Comparison of ENCODE assay signal across 1 cellular context in the genomic region with DNA sequence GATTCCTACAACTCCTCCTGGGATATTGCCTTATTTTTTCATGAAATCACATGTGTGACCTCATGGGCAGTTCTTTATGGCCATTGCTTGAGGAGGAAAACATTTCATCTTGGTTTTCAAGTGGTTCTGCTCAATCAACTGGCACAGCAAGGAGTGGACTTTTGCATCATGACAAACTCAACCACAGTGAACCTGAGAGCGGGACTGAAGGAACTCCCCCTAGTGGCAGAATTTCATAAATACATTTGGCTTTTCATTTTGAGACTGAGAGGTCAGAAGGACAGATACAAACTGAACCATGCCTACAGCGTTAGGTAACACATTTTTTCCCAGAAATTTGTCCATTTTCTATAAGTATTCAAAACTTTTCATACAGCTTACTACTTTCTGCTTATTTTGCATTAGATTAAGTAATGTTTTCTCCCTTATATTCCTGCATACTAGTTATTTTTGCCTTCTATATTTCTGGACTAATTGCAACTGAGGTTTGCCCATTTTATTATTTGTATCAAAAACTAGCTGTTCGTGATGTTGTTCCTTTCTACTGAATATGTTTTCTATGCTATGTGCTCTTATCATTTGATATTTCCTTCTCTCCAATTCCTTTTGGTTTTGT.
TF ChIP-seq lines count a peak whose summit lies in the region.

No MANE protein-coding gene starts in this region.

TF ChIP-seq in K562, 482 proteins besides CTCF, POLR2A, EP300 and RAD21 (continues in another document):
- TF ChIP-seq TEAD4 (IDR thresholded peaks at IDR 0.05; ENCODE audit: low read length) (0 out of 2 replicates have a peak, but pooled peaks have one; percentile 32), TEAD4 (CRISPR knock-in tag; IDR thresholded peaks at IDR 0.05; ENCODE audit: borderline replicate concordance) (no peak), TRIM24 (IDR thresholded peaks at IDR 0.05) (no peak), TCF3 (CRISPR knock-in tag; IDR thresholded peaks at IDR 0.05) (peak; percentile 20; the same call in 1 of the 2 replicates), ZNF668 (CRISPR knock-in tag; IDR thresholded peaks at IDR 0.05) (0 out of 2 replicates have a peak, but pooled peaks have one; percentile 11), ZNF699 (CRISPR knock-in tag; IDR thresholded peaks at IDR 0.05; ENCODE audit: insufficient replicate concordance) (no peak), JUND (IDR thresholded peaks at IDR 0.05; ENCODE audit: borderline replicate concordance, low read depth, low read length) (peak; percentile 51; the same call in 1 of the 2 replicates), JUND (tag; IDR thresholded peaks at IDR 0.05; ENCODE audit: borderline replicate concordance, low read depth, low read length) (peak; percentile 23; the same call in 1 of the 3 replicates), RCOR1 (IDR thresholded peaks at IDR 0.05; ENCODE audit: borderline replicate concordance in 1 of 2, low read depth in 2 of 2, low read length in 2 of 2) (peak in 1 of 2 experiments; percentile 55; a peak in 1 of 4 replicates), TEAD1 (CRISPR knock-in tag; IDR thresholded peaks at IDR 0.05) (peak in 1 of 2 experiments; percentile 71; a peak in 1 of 4 replicates), SMARCA5 (IDR thresholded peaks at IDR 0.05) (no peak), NR2C2 (CRISPR knock-in tag; IDR thresholded peaks at IDR 0.05) (no peak), NR2C2 (tag; IDR thresholded peaks at IDR 0.05) (0 out of 2 replicates have a peak, but pooled peaks have one; percentile 49), FOXA1 (IDR thresholded peaks at IDR 0.05; ENCODE audit: borderline replicate concordance) (no peak), BCL6 (CRISPR knock-in tag; IDR thresholded peaks at IDR 0.05) (no peak), ETV1 (tag; conservative IDR thresholded peaks at IDR 0.05; ENCODE audit: low read depth) (no peak), HCFC1 (IDR thresholded peaks at IDR 0.05; ENCODE audit: low read depth, low read length) (no peak), SIN3A (IDR thresholded peaks at IDR 0.05; ENCODE audit: borderline replicate concordance in 2 of 2, control insufficient read depth in 1 of 2, low read depth in 2 of 2, low read length in 2 of 2) (no peak), ZNF766 (CRISPR knock-in tag; conservative IDR thresholded peaks at IDR 0.05) (0 out of 2 replicates have a peak, but pooled peaks have one; percentile 38), POLR2B (IDR thresholded peaks at IDR 0.05; ENCODE audit: low read depth, partially characterized antibody) (no peak), TFAM (CRISPR knock-in tag; conservative IDR thresholded peaks at IDR 0.05) (no peak), EHMT2 (IDR thresholded peaks at IDR 0.05) (peak; percentile 85; the same call in 1 of the 2 replicates), EP400 (IDR thresholded peaks at IDR 0.05) (peak; percentile 24), ESRRA (IDR thresholded peaks at IDR 0.05; ENCODE audit: borderline replicate concordance, low read depth) (peak; percentile 41; the same call in 1 of the 2 replicates), CEBPG (CRISPR knock-in tag; IDR thresholded peaks at IDR 0.05) (no peak), CEBPG (tag; conservative IDR thresholded peaks at IDR 0.05 in 1 of 2, IDR thresholded peaks at IDR 0.05 in 1 of 2) (peak in 1 of 2 experiments; percentile 7; a peak in 1 of 4 replicates), NR2C1 (IDR thresholded peaks at IDR 0.05) (no peak; the same call in 1 of the 2 replicates), NR2C1 (tag; IDR thresholded peaks at IDR 0.05) (0 out of 2 replicates have a peak, but pooled peaks have one; percentile 25), CXXC5 (CRISPR knock-in tag; IDR thresholded peaks at IDR 0.05) (peak; percentile 59)
- TF ChIP-seq, protein P1, sequence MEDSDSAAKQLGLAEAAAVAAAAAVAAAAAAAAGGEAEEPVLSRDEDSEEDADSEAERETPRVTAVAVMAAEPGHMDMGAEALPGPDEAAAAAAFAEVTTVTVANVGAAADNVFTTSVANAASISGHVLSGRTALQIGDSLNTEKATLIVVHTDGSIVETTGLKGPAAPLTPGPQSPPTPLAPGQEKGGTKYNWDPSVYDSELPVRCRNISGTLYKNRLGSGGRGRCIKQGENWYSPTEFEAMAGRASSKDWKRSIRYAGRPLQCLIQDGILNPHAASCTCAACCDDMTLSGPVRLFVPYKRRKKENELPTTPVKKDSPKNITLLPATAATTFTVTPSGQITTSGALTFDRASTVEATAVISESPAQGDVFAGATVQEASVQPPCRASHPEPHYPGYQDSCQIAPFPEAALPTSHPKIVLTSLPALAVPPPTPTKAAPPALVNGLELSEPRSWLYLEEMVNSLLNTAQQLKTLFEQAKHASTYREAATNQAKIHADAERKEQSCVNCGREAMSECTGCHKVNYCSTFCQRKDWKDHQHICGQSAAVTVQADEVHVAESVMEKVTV (CRISPR knock-in tag; IDR thresholded peaks at IDR 0.05) = peak; percentile 38; the same call in 1 of the 2 replicates
- TF ChIP-seq, protein P2, sequence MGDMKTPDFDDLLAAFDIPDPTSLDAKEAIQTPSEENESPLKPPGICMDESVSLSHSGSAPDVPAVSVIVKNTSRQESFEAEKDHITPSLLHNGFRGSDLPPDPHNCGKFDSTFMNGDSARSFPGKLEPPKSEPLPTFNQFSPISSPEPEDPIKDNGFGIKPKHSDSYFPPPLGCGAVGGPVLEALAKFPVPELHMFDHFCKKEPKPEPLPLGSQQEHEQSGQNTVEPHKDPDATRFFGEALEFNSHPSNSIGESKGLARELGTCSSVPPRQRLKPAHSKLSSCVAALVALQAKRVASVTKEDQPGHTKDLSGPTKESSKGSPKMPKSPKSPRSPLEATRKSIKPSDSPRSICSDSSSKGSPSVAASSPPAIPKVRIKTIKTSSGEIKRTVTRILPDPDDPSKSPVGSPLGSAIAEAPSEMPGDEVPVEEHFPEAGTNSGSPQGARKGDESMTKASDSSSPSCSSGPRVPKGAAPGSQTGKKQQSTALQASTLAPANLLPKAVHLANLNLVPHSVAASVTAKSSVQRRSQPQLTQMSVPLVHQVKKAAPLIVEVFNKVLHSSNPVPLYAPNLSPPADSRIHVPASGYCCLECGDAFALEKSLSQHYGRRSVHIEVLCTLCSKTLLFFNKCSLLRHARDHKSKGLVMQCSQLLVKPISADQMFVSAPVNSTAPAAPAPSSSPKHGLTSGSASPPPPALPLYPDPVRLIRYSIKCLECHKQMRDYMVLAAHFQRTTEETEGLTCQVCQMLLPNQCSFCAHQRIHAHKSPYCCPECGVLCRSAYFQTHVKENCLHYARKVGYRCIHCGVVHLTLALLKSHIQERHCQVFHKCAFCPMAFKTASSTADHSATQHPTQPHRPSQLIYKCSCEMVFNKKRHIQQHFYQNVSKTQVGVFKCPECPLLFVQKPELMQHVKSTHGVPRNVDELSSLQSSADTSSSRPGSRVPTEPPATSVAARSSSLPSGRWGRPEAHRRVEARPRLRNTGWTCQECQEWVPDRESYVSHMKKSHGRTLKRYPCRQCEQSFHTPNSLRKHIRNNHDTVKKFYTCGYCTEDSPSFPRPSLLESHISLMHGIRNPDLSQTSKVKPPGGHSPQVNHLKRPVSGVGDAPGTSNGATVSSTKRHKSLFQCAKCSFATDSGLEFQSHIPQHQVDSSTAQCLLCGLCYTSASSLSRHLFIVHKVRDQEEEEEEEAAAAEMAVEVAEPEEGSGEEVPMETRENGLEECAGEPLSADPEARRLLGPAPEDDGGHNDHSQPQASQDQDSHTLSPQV (IDR thresholded peaks at IDR 0.05) = peak; percentile 74; the same call in 1 of the 2 replicates
- TF ChIP-seq, protein P3, sequence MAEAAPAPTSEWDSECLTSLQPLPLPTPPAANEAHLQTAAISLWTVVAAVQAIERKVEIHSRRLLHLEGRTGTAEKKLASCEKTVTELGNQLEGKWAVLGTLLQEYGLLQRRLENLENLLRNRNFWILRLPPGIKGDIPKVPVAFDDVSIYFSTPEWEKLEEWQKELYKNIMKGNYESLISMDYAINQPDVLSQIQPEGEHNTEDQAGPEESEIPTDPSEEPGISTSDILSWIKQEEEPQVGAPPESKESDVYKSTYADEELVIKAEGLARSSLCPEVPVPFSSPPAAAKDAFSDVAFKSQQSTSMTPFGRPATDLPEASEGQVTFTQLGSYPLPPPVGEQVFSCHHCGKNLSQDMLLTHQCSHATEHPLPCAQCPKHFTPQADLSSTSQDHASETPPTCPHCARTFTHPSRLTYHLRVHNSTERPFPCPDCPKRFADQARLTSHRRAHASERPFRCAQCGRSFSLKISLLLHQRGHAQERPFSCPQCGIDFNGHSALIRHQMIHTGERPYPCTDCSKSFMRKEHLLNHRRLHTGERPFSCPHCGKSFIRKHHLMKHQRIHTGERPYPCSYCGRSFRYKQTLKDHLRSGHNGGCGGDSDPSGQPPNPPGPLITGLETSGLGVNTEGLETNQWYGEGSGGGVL (CRISPR knock-in tag; IDR thresholded peaks at IDR 0.05) = no peak
- TF ChIP-seq, protein P4, sequence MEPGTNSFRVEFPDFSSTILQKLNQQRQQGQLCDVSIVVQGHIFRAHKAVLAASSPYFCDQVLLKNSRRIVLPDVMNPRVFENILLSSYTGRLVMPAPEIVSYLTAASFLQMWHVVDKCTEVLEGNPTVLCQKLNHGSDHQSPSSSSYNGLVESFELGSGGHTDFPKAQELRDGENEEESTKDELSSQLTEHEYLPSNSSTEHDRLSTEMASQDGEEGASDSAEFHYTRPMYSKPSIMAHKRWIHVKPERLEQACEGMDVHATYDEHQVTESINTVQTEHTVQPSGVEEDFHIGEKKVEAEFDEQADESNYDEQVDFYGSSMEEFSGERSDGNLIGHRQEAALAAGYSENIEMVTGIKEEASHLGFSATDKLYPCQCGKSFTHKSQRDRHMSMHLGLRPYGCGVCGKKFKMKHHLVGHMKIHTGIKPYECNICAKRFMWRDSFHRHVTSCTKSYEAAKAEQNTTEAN (CRISPR knock-in tag; IDR thresholded peaks at IDR 0.05) = no peak
- TF ChIP-seq, protein P5, sequence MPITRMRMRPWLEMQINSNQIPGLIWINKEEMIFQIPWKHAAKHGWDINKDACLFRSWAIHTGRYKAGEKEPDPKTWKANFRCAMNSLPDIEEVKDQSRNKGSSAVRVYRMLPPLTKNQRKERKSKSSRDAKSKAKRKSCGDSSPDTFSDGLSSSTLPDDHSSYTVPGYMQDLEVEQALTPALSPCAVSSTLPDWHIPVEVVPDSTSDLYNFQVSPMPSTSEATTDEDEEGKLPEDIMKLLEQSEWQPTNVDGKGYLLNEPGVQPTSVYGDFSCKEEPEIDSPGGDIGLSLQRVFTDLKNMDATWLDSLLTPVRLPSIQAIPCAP (CRISPR knock-in tag; IDR thresholded peaks at IDR 0.05; ENCODE audit: borderline replicate concordance) = no peak
- TF ChIP-seq, protein P6, sequence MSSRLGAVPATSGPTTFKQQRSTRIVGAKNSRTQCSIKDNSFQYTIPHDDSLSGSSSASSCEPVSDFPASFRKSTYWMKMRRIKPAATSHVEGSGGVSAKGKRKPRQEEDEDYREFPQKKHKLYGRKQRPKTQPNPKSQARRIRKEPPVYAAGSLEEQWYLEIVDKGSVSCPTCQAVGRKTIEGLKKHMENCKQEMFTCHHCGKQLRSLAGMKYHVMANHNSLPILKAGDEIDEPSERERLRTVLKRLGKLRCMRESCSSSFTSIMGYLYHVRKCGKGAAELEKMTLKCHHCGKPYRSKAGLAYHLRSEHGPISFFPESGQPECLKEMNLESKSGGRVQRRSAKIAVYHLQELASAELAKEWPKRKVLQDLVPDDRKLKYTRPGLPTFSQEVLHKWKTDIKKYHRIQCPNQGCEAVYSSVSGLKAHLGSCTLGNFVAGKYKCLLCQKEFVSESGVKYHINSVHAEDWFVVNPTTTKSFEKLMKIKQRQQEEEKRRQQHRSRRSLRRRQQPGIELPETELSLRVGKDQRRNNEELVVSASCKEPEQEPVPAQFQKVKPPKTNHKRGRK (tag; IDR thresholded peaks at IDR 0.05) = peak; percentile 58; the same call in 1 of the 2 replicates
- TF ChIP-seq, protein P7, sequence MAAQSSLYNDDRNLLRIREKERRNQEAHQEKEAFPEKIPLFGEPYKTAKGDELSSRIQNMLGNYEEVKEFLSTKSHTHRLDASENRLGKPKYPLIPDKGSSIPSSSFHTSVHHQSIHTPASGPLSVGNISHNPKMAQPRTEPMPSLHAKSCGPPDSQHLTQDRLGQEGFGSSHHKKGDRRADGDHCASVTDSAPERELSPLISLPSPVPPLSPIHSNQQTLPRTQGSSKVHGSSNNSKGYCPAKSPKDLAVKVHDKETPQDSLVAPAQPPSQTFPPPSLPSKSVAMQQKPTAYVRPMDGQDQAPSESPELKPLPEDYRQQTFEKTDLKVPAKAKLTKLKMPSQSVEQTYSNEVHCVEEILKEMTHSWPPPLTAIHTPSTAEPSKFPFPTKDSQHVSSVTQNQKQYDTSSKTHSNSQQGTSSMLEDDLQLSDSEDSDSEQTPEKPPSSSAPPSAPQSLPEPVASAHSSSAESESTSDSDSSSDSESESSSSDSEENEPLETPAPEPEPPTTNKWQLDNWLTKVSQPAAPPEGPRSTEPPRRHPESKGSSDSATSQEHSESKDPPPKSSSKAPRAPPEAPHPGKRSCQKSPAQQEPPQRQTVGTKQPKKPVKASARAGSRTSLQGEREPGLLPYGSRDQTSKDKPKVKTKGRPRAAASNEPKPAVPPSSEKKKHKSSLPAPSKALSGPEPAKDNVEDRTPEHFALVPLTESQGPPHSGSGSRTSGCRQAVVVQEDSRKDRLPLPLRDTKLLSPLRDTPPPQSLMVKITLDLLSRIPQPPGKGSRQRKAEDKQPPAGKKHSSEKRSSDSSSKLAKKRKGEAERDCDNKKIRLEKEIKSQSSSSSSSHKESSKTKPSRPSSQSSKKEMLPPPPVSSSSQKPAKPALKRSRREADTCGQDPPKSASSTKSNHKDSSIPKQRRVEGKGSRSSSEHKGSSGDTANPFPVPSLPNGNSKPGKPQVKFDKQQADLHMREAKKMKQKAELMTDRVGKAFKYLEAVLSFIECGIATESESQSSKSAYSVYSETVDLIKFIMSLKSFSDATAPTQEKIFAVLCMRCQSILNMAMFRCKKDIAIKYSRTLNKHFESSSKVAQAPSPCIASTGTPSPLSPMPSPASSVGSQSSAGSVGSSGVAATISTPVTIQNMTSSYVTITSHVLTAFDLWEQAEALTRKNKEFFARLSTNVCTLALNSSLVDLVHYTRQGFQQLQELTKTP (IDR thresholded peaks at IDR 0.05; ENCODE audit: low read depth in 1 of 2, partially characterized antibody in 2 of 2) = no peak
- TF ChIP-seq, protein P8, sequence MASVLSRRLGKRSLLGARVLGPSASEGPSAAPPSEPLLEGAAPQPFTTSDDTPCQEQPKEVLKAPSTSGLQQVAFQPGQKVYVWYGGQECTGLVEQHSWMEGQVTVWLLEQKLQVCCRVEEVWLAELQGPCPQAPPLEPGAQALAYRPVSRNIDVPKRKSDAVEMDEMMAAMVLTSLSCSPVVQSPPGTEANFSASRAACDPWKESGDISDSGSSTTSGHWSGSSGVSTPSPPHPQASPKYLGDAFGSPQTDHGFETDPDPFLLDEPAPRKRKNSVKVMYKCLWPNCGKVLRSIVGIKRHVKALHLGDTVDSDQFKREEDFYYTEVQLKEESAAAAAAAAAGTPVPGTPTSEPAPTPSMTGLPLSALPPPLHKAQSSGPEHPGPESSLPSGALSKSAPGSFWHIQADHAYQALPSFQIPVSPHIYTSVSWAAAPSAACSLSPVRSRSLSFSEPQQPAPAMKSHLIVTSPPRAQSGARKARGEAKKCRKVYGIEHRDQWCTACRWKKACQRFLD (CRISPR knock-in tag; IDR thresholded peaks at IDR 0.05) = 0 out of 2 replicates have a peak, but pooled peaks have one; percentile 45
